In the genomic region with DNA sequence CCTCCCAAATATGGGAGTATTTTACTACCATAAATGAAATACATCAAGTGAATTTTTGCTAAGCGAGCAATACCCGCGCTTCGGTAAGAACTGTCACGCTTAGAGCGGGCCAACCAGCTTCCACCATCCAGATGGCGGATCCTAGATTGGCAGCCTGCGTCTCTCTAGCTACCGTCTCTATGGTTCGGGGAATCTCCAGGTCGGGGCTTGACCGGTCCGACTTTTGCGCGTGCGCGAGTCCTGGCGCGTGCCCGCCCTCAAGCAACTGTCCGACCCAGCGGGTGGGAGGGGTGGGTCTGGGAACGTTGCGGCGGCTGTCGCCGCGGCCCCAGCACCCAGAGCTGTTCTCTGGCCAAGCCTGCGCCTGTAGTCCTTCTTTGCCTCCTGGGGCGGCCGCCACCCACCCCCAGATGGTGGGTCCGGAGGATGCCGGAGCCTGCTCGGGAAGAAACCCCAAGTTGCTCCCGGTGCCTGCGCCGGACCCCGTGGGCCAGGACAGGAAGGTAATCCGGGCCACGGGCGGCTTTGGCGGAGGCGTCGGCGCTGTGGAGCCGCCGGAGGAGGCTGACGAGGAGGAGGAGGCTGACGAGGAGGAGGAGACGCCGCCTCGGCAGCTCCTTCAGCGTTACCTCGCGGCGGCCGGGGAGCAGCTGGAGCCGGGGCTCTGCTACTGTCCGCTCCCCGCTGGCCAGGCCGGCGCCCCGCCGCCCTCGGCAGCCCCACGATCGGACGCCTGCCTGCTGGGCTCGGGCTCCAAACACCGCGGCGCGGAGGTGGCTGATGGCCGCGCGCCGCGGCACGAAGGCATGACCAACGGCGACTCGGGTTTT, we compare ENCODE assay signal across 8 cellular contexts. TPM values are rescaled to one million over a fixed set of nuclear protein-coding genes. Genes with fewer than 3 reads are reported as not detected.
DNase-seq lines count a peak whose midpoint lies in the region; ATAC-seq and TF ChIP-seq lines count a peak whose summit lies in the region.

TBC1D12 (plus strand) TSS at position 338 of the 830 bp plus-strand sequence; CDS start at position 411, 73 bp downstream.

- intact Hi-C loops in activated T-helper 2 cell treated with anti-CD3 and anti-CD28 coated beads, Interferon-gamma antibody, Interleukin-2, Interleukin-4, amounts not matched to agents 10 μg/mL and 5 μg/mL and 100 μg/mL, durations not matched to agents 14 hours and 24 hours and 36 hours (cut with micrococcal nuclease): loop anchor here (2.0 to 5.0 kb wide), 2 partner anchors 40 to 145 kb away; partner anchors contain the start of genes HELLS and NOC3L
- intact Hi-C loops in tibial artery (cut with DNase I; ENCODE audit: low total_unique reads): loop anchor here (5.0 kb wide), 1 partner anchor 40 kb away; the partner anchor contains the start of gene NOC3L

- peak within 1 kb of the TSS; percentile 48 for H3K27ac ChIP-seq in foreskin keratinocyte
- peak within 1 kb of the TSS; percentile 95 for H3K27ac ChIP-seq in tibial artery

- peaks cover 7% of the 10 kb centered on the region for H3K4me1 ChIP-seq in foreskin keratinocyte
- peaks cover 0 to 33% (median 13%) of the 10 kb centered on the region in 4 donors for H3K4me1 ChIP-seq in tibial artery

- H3K27me3 ChIP-seq in foreskin keratinocyte: no peaks in the 10 kb centered on the region
- H3K27me3 ChIP-seq in tibial artery: no peaks in the 10 kb centered on the region

- ATAC-seq in GM21423 (IDR thresholded peaks at IDR 0.05; ENCODE audit: unreplicated experiment) (peak; percentile 73), foreskin keratinocyte (peak; percentile 79)
- peak; percentile 76 to 87 for ATAC-seq in natural killer cell treated with Interleukin-12 subunit alpha and Interleukin-12 subunit beta and Interleukin-15 and Interleukin-18, amount 100 ng/mL, for 72 hours

- peaks cover 62% of the 10 kb centered on the region for H3K27me3 Mint-ChIP-seq in activated T-helper 2 cell treated with anti-CD3 and anti-CD28 coated beads, Interferon-gamma antibody, Interleukin-2, Interleukin-4, amounts not matched to agents 10 μg/mL and 5 μg/mL and 100 μg/mL, durations not matched to agents 14 hours and 24 hours and 36 hours (ENCODE audit: low read depth)
- peaks cover 30 to 56% of the 10 kb centered on the region in 2 donors for H3K27me3 Mint-ChIP-seq in natural killer cell treated with Interleukin-12 subunit alpha and Interleukin-12 subunit beta and Interleukin-15 and Interleukin-18, amount 100 ng/mL, for 72 hours

- no peaks in the 10 kb centered on the region for H3K9me3 ChIP-seq in tibial artery

- peak within 1 kb of the TSS; percentile 64 to 78 for H3K4me3 ChIP-seq in tibial artery

- no peaks in the 10 kb centered on the region for H3K36me3 ChIP-seq in tibial artery

- H3K27ac Mint-ChIP-seq in activated T-helper 2 cell treated with anti-CD3 and anti-CD28 coated beads, Interferon-gamma antibody, Interleukin-2, Interleukin-4, amounts not matched to agents 10 μg/mL and 5 μg/mL and 100 μg/mL, durations not matched to agents 14 hours and 24 hours and 36 hours: no peak within 1 kb of the TSS
- H3K27ac Mint-ChIP-seq in natural killer cell treated with Interleukin-12 subunit alpha and Interleukin-12 subunit beta and Interleukin-15 and Interleukin-18, amount 100 ng/mL, for 72 hours: no peak within 1 kb of the TSS

- H3K36me3 Mint-ChIP-seq in activated T-helper 2 cell treated with anti-CD3 and anti-CD28 coated beads, Interferon-gamma antibody, Interleukin-2, Interleukin-4, amounts not matched to agents 10 μg/mL and 5 μg/mL and 100 μg/mL, durations not matched to agents 14 hours and 24 hours and 36 hours (ENCODE audit: low read depth): no peaks in the 10 kb centered on the region
- no peaks in the 10 kb centered on the region for H3K36me3 Mint-ChIP-seq in natural killer cell treated with Interleukin-12 subunit alpha and Interleukin-12 subunit beta and Interleukin-15 and Interleukin-18, amount 100 ng/mL, for 72 hours

- no peak for TF ChIP-seq CTCF in foreskin keratinocyte (conservative IDR thresholded peaks at IDR 0.05)
- no peak for TF ChIP-seq CTCF in tibial artery (IDR thresholded peaks at IDR 0.05)

- H3K4me1 Mint-ChIP-seq in activated T-helper 2 cell treated with anti-CD3 and anti-CD28 coated beads, Interferon-gamma antibody, Interleukin-2, Interleukin-4, amounts not matched to agents 10 μg/mL and 5 μg/mL and 100 μg/mL, durations not matched to agents 14 hours and 24 hours and 36 hours (ENCODE audit: low read depth): peaks cover 7% of the 10 kb centered on the region
- peaks cover 0 to 3% of the 10 kb centered on the region in 2 donors for H3K4me1 Mint-ChIP-seq in natural killer cell treated with Interleukin-12 subunit alpha and Interleukin-12 subunit beta and Interleukin-15 and Interleukin-18, amount 100 ng/mL, for 72 hours (ENCODE audit: low read depth in 2 of 2)

- no peaks in the 10 kb centered on the region for H3K9me3 Mint-ChIP-seq in activated T-helper 2 cell treated with anti-CD3 and anti-CD28 coated beads, Interferon-gamma antibody, Interleukin-2, Interleukin-4, amounts not matched to agents 10 μg/mL and 5 μg/mL and 100 μg/mL, durations not matched to agents 14 hours and 24 hours and 36 hours
- no peaks in the 10 kb centered on the region for H3K9me3 Mint-ChIP-seq in natural killer cell treated with Interleukin-12 subunit alpha and Interleukin-12 subunit beta and Interleukin-15 and Interleukin-18, amount 100 ng/mL, for 72 hours

- peak; percentile 99 for DNase-seq in DMS53 (lab: John Stamatoyannopoulos, UW)
- peak; percentile 90 for DNase-seq in HS-5 (ENCODE audit: low read depth)
- DNase-seq in NOMO-1 treated with DMSO at 0.1 percent for 48 hours (lab: John Stamatoyannopoulos, UW; ENCODE audit: unreplicated experiment): peak; percentile 90
- DNase-seq in activated T-helper 2 cell treated with anti-CD3 and anti-CD28 coated beads, Interferon-gamma antibody, Interleukin-2, Interleukin-4, amounts not matched to agents 10 μg/mL and 5 μg/mL and 100 μg/mL, durations not matched to agents 14 hours and 24 hours and 36 hours (ENCODE audit: low spot score): peak; percentile 16
- peak; percentile 84 to 93 for DNase-seq in foreskin keratinocyte
- DNase-seq in natural killer cell treated with Interleukin-12 subunit alpha and Interleukin-12 subunit beta and Interleukin-15 and Interleukin-18, amount 100 ng/mL, for 72 hours (ENCODE audit: low spot score): peak; percentile 81
- peak; percentile 93 to 97 for DNase-seq in tibial artery

- peak within 1 kb of the TSS; percentile 64 for H3K4me3 Mint-ChIP-seq in activated T-helper 2 cell treated with anti-CD3 and anti-CD28 coated beads, Interferon-gamma antibody, Interleukin-2, Interleukin-4, amounts not matched to agents 10 μg/mL and 5 μg/mL and 100 μg/mL, durations not matched to agents 14 hours and 24 hours and 36 hours (ENCODE audit: low read depth)
- H3K4me3 Mint-ChIP-seq in natural killer cell treated with Interleukin-12 subunit alpha and Interleukin-12 subunit beta and Interleukin-15 and Interleukin-18, amount 100 ng/mL, for 72 hours: peak within 1 kb of the TSS; percentile 78

RNA-seq across cellular contexts. Expression of gene TBC1D12, which starts in this region (rescaled TPM):
- total RNA-seq in activated T-helper 2 cell treated with anti-CD3 and anti-CD28 coated beads, Interferon-gamma antibody, Interleukin-2, Interleukin-4, amounts not matched to agents 10 μg/mL and 5 μg/mL and 100 μg/mL, durations not matched to agents 14 hours and 24 hours and 36 hours: 0.85 and 1.4 TPM in 2 replicates
- total RNA-seq in foreskin keratinocyte: 5.1 and 6.8 TPM in 2 replicates
- polyA plus RNA-seq in foreskin keratinocyte: 2.6 and 3.6 TPM in 2 replicates
- total RNA-seq in natural killer cell treated with Interleukin-12 subunit alpha and Interleukin-12 subunit beta and Interleukin-15 and Interleukin-18, amount 100 ng/mL, for 72 hours: 1 to 10 TPM; 1.5 to 1.6 TPM

Comparison
In these comparisons a context has a peak if more than half of its experiments do, and no peak if none do; other contexts are left out.
1. Peak in every context shown above with its lines: DNase-seq, ATAC-seq, H3K4me3 ChIP-seq and H3K27ac ChIP-seq.
2. DNase-seq: peak in every context shown above with its lines; median percentile 99 in DMS53; 95 in tibial artery; 90 in HS-5; 90 in NOMO-1 treated with DMSO at 0.1 percent for 48 hours; 88 in foreskin keratinocyte; 81 in natural killer cell treated with Interleukin-12 subunit alpha and Interleukin-12 subunit beta and Interleukin-15 and Interleukin-18, amount 100 ng/mL, for 72 hours; 16 in activated T-helper 2 cell treated with anti-CD3 and anti-CD28 coated beads, Interferon-gamma antibody, Interleukin-2, Interleukin-4, amounts not matched to agents 10 μg/mL and 5 μg/mL and 100 μg/mL, durations not matched to agents 14 hours and 24 hours and 36 hours.